8 cellular contexts compared by ENCODE assay signal in genomic region chr3:156826144-156826895, GRCh38. TPM values are rescaled to one million over a fixed set of nuclear protein-coding genes. Genes with fewer than 3 reads are reported as not detected.
DNase-seq lines count a peak whose midpoint lies in the region; ATAC-seq and TF ChIP-seq lines count a peak whose summit lies in the region.

LEKR1 (plus strand) TSS chr3:156826353; CDS start chr3:156829330, 2,977 bp downstream.

- peak within 1 kb of the TSS; percentile 85 to 87 for H3K4me3 Mint-ChIP-seq in effector memory CD8-positive, alpha-beta T cell

- H3K4me2 ChIP-seq in mesenchymal stem cell (ENCODE audit: low read length, poor library complexity, severe bottlenecking) = peak within 1 kb of the TSS; percentile 66

- TF ChIP-seq POLR2A in GM19099 (IDR thresholded peaks at IDR 0.05; ENCODE audit: extremely low read depth, insufficient read length, low read depth) = peak; percentile 83

- H4K8ac ChIP-seq in mesenchymal stem cell (ENCODE audit: low read length) = peak within 1 kb of the TSS; percentile 94

- WGBS in mesenchymal stem cell = 4% methylated on average over 46 of the region's 63 CpGs

- H3K4ac ChIP-seq in mesenchymal stem cell (ENCODE audit: low read depth in 1 of 2, low read length in 2 of 2) = peak within 1 kb of the TSS; percentile 48 to 75

- peak; percentile 85 for ATAC-seq in HG03354 (IDR thresholded peaks at IDR 0.05; ENCODE audit: poor library complexity, severe bottlenecking, unreplicated experiment)
- ATAC-seq in effector memory CD8-positive, alpha-beta T cell (replicated peaks) = peak; percentile 76

- H2BK5ac ChIP-seq in mesenchymal stem cell (ENCODE audit: low read depth, low read length, poor library complexity, severe bottlenecking) = peak within 1 kb of the TSS; percentile 20

- H3K23ac ChIP-seq in mesenchymal stem cell (ENCODE audit: low read length in 2 of 2) = peak within 1 kb of the TSS in 1 of 2 experiments; percentile 47

- peak within 1 kb of the TSS in 1 of 2 experiments; percentile 81 for H2BK12ac ChIP-seq in mesenchymal stem cell (ENCODE audit: low read length in 2 of 2)

- H3K36me3 Mint-ChIP-seq in effector memory CD8-positive, alpha-beta T cell (ENCODE audit: insufficient read depth) = peaks cover 9% of the 10 kb centered on the region

- H3K4me1 Mint-ChIP-seq in effector memory CD8-positive, alpha-beta T cell (ENCODE audit: low read depth in 2 of 2) = peaks cover 11 to 12% of the 10 kb centered on the region in 2 donors

- H2AK5ac ChIP-seq in mesenchymal stem cell (ENCODE audit: low read length, severe bottlenecking) = peak within 1 kb of the TSS; percentile 89

- H3K27me3 Mint-ChIP-seq in effector memory CD8-positive, alpha-beta T cell = no peaks in the 10 kb centered on the region

- H2AFZ ChIP-seq in mesenchymal stem cell (ENCODE audit: low read depth, low read length) = peak within 1 kb of the TSS; percentile 83

- peaks cover 2% of the 10 kb centered on the region for H3K79me1 ChIP-seq in mesenchymal stem cell (replicated peaks; ENCODE audit: low read length, poor library complexity, severe bottlenecking)

- H3K27me3 ChIP-seq in BE2C (peaks cover 20% of the 10 kb centered on the region), mesenchymal stem cell (ENCODE audit: control insufficient read depth in 1 of 2, insufficient read depth in 1 of 2, low read length in 2 of 2) (no peaks in the 10 kb centered on the region)

- DNase-seq in BE2C = peak; percentile 76
- DNase-seq in NCI-H748 treated with DMSO at 0.1 percent for 48 hours (lab: John Stamatoyannopoulos, UW) = peak; percentile 57
- DNase-seq in activated CD8-positive, alpha-beta memory T cell treated with anti-CD3 and anti-CD28 coated beads for 4 hours (ENCODE audit: low read depth in 2 of 2) = peak; percentile 49 to 52
- DNase-seq in effector memory CD8-positive, alpha-beta T cell = peak; percentile 37 to 54 (median 43)
- peak; percentile 97 for DNase-seq in mesenchymal stem cell
- peak; percentile 51 for DNase-seq in stimulated activated CD8-positive, alpha-beta memory T cell treated with anti-CD3 and anti-CD28 coated beads, Interleukin-12 subunit alpha, Interleukin-12 subunit beta, amount 100 ng/mL, for 24 hours (ENCODE audit: extremely low read depth)

- peak within 1 kb of the TSS; percentile 80 for H2BK120ac ChIP-seq in mesenchymal stem cell (ENCODE audit: low read depth, low read length)

- peak within 1 kb of the TSS; percentile 84 to 93 for H3K18ac ChIP-seq in mesenchymal stem cell (ENCODE audit: low read depth in 1 of 2, low read length in 2 of 2)

- peak within 1 kb of the TSS in 1 of 2 experiments; percentile 87 for H3K14ac ChIP-seq in mesenchymal stem cell (ENCODE audit: low read length in 2 of 2)

- no peaks in the 10 kb centered on the region for H3K36me3 ChIP-seq in BE2C
- H3K36me3 ChIP-seq in mesenchymal stem cell (ENCODE audit: control insufficient read depth in 1 of 2, insufficient read depth in 2 of 2, low read depth in 1 of 2, low read length in 2 of 2) = no peaks in the 10 kb centered on the region

- H3K4me1 ChIP-seq in BE2C (no peaks in the 10 kb centered on the region), mesenchymal stem cell (ENCODE audit: control insufficient read depth, insufficient read depth, low read depth, low read length) (peaks cover 8% of the 10 kb centered on the region)

- peak within 1 kb of the TSS; percentile 93 for H4K91ac ChIP-seq in mesenchymal stem cell (ENCODE audit: low read length)

- H3K9me3 ChIP-seq in BE2C = no peaks in the 10 kb centered on the region
- H3K9me3 ChIP-seq in mesenchymal stem cell (ENCODE audit: control insufficient read depth, low read length) = no peaks in the 10 kb centered on the region

- no peaks in the 10 kb centered on the region for H3K9me3 Mint-ChIP-seq in effector memory CD8-positive, alpha-beta T cell

- peak within 1 kb of the TSS; percentile 97 for H3K27ac Mint-ChIP-seq in effector memory CD8-positive, alpha-beta T cell

- H3K27ac ChIP-seq in mesenchymal stem cell (ENCODE audit: low read length, poor library complexity, severe bottlenecking) = peak within 1 kb of the TSS; percentile 70

- no peak for TF ChIP-seq CTCF in BE2C (IDR thresholded peaks at IDR 0.05; ENCODE audit: low read depth, low read length)

- H3K4me3 ChIP-seq in BE2C (ENCODE audit: low read depth, low read length) (peak within 1 kb of the TSS; percentile 70), mesenchymal stem cell (ENCODE audit: insufficient read depth in 1 of 2, low read depth in 1 of 2, low read length in 2 of 2) (peak within 1 kb of the TSS; percentile 64 to 87)

- peak within 1 kb of the TSS; percentile 97 for H3K9ac ChIP-seq in mesenchymal stem cell (ENCODE audit: low read length)

- H2BK15ac ChIP-seq in mesenchymal stem cell (ENCODE audit: low read depth, poor library complexity, severe bottlenecking) = peak within 1 kb of the TSS; percentile 97

RNA-seq across cellular contexts. Expression of gene LEKR1, which starts in this region (rescaled TPM):
- polyA plus RNA-seq in BE2C (2012; ENCODE audit: insufficient read depth, insufficient read length, low read depth) = 0.29 TPM
- polyA plus RNA-seq in mesenchymal stem cell (2013, experiment 1 of 2) = 0.12 TPM
- polyA plus RNA-seq in mesenchymal stem cell (2013, experiment 2 of 2) = 0.23 TPM

Comparison
In these comparisons a context has a peak if more than half of its experiments do, and no peak if none do; other contexts are left out.
1. Peak in every context shown above with its lines: DNase-seq, ATAC-seq, H3K4me3 ChIP-seq and H3K27ac ChIP-seq.
2. DNase-seq: peak in every context shown above with its lines; median percentile 97 in mesenchymal stem cell; 76 in BE2C; 57 in NCI-H748 treated with DMSO at 0.1 percent for 48 hours; 51 in stimulated activated CD8-positive, alpha-beta memory T cell treated with anti-CD3 and anti-CD28 coated beads, Interleukin-12 subunit alpha, Interleukin-12 subunit beta, amount 100 ng/mL, for 24 hours; 50 in activated CD8-positive, alpha-beta memory T cell treated with anti-CD3 and anti-CD28 coated beads for 4 hours; 43 in effector memory CD8-positive, alpha-beta T cell.